Comparison of ENCODE assay signal across 23 cellular contexts in the genomic region with DNA sequence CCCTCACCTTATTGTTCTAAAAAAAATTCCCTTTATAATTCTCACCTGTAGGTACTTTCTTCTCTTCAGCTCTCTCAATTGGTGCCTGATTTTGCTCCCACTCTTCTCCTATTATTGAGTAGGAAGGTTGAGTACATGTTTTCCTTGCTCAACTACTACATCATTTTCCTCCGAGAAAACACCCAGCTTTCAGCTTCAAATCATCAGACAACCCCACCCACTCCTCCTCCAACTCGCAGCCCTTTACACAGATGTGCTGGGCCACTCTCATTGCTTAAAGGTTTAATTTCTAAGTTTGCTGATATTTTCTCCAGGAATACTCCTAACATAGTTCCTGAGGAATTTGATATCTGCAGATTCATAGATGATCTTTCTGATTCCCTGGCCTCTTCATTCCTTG.
DNase-seq lines count a peak whose midpoint lies in the region; ATAC-seq, FAIRE-seq and TF ChIP-seq lines count a peak whose summit lies in the region.
"Had no signal": no experiment of that assay in that cellular context is flagged by ENCODE, and none has a peak within 500 bp of the region (broad histone marks: within the 10 kb centered on the region; RNA-seq: fewer than 3 reads in every experiment).

No MANE protein-coding gene starts in this region.

- POLR2A ChIA-PET in H1 (lab: Charles Lee; ENCODE audit: partially characterized antibody), result no interaction called here

- H2BK12ac ChIP-seq in H1 (ENCODE audit: low read depth, low read length) (no peak overlapping the region), mesenchymal stem cell (ENCODE audit: low read length in 2 of 2) (no peak overlapping the region)

- H2BK120ac ChIP-seq in H1 (replicated peaks; ENCODE audit: low read depth, low read length), result no peak overlapping the region
- no peak overlapping the region for H2BK120ac ChIP-seq in mesenchymal stem cell (ENCODE audit: low read depth, low read length)

- H4K5ac ChIP-seq in H1 (ENCODE audit: insufficient read length, low read depth, low read length), result no peak overlapping the region

- H3K23me2 ChIP-seq in H1 (ENCODE audit: low read depth, low read length), result no peaks in the 10 kb centered on the region

- ATAC-seq in GM23338 (no peak), HG03342 (IDR thresholded peaks at IDR 0.05; ENCODE audit: unreplicated experiment) (no peak), GM18861 (IDR thresholded peaks at IDR 0.05; ENCODE audit: unreplicated experiment) (no peak)
- ATAC-seq: CD8-positive, alpha-beta T cell had no signal

- H3K4me2 ChIP-seq in GM23338 (no peak overlapping the region), H1 (ENCODE audit: insufficient read depth in 1 of 2, low read depth in 2 of 2, low read length in 2 of 2) (no peak overlapping the region), mesenchymal stem cell (ENCODE audit: low read length, poor library complexity, severe bottlenecking) (no peak overlapping the region)
- H3K4me2 ChIP-seq: BLaER1 treated with 17β-estradiol and CSF1 and Interleukin-3, amounts not matched to agents 10 nM and 100 nM had no signal

- H3K36me3 ChIP-seq in GM23338 (ENCODE audit: insufficient read depth) (no peaks in the 10 kb centered on the region), H1 (ENCODE audit: control insufficient read depth in 2 of 4, insufficient read depth in 4 of 4, low read length in 3 of 4) (no peaks in the 10 kb centered on the region), mesenchymal stem cell (ENCODE audit: control insufficient read depth in 1 of 2, insufficient read depth in 2 of 2, low read depth in 1 of 2, low read length in 2 of 2) (no peaks in the 10 kb centered on the region), stomach (no peaks in the 10 kb centered on the region)
- H3K36me3 ChIP-seq: BLaER1 treated with 17β-estradiol and CSF1 and Interleukin-3, amounts not matched to agents 10 nM and 100 nM had no signal

- H4K91ac ChIP-seq in H1 (replicated peaks; ENCODE audit: insufficient read length, low read length) (no peak overlapping the region), mesenchymal stem cell (ENCODE audit: low read length) (no peak overlapping the region)

- TF ChIP-seq POLR2A in H1 (IDR thresholded peaks at IDR 0.05; ENCODE audit: control extremely low read depth in 1 of 2, low read depth in 2 of 2, low read length in 2 of 2), result no peak
- TF ChIP-seq POLR2A in stomach (IDR thresholded peaks at IDR 0.05), result no peak

- H3K4me1 ChIP-seq in GM23338 (ENCODE audit: insufficient read depth), result no peaks in the 10 kb centered on the region
- no peaks in the 10 kb centered on the region for H3K4me1 ChIP-seq in H1 (replicated peaks in 1 of 4; ENCODE audit: control insufficient read depth in 3 of 4, insufficient read depth in 4 of 4, low read length in 3 of 4)
- H3K4me1 ChIP-seq in mesenchymal stem cell (ENCODE audit: control insufficient read depth, insufficient read depth, low read depth, low read length), result no peaks in the 10 kb centered on the region
- H3K4me1 ChIP-seq in stomach, result peaks cover 0 to 7% (median 0%) of the 10 kb centered on the region in 4 donors
- H3K4me1 ChIP-seq: Caco-2 had no signal

- FAIRE-seq in H1 (lab: Jason Lieb, UNC), result no peak
- FAIRE-seq: A204.1, GM12891 had no signal

- H3K36me3 Mint-ChIP-seq in GM23338 (ENCODE audit: low read depth), result no peaks in the 10 kb centered on the region
- H3K36me3 Mint-ChIP-seq: CD8-positive, alpha-beta T cell had no signal

- H2AFZ ChIP-seq in GM23338 (peak overlapping the region; percentile 50; the same call in 1 of the 2 replicates), H1 (ENCODE audit: low read length) (0 out of 2 replicates have a peak overlapping the region, but pooled peaks have one; percentile 28), mesenchymal stem cell (ENCODE audit: low read depth, low read length) (no peak overlapping the region)

- H2BK5ac ChIP-seq in H1 (ENCODE audit: low read depth, low read length), result no peak overlapping the region
- no peak overlapping the region for H2BK5ac ChIP-seq in mesenchymal stem cell (ENCODE audit: low read depth, low read length, poor library complexity, severe bottlenecking)

- no peak overlapping the region for H3K4me3 Mint-ChIP-seq in GM23338
- H3K4me3 Mint-ChIP-seq: B cell; CD4-positive, alpha-beta T cell; CD8-positive, alpha-beta T cell had no signal

- TF ChIP-seq EP300 in H1 (IDR thresholded peaks at IDR 0.05; ENCODE audit: borderline replicate concordance in 1 of 2, low read depth in 2 of 2, low read length in 2 of 2) (no peak), stomach (IDR thresholded peaks at IDR 0.05) (no peak)

- no peak for DNase-seq in GM23338 (ENCODE audit: low spot score)
- DNase-seq in H1 (ENCODE audit: low read depth in 1 of 2, low spot score in 2 of 2), result no peak
- no peak for DNase-seq in mesenchymal stem cell
- DNase-seq in stomach, result no peak
- no peak for DNase-seq in activated CD4-positive, alpha-beta T cell treated with anti-CD3 and anti-CD28 coated beads, Interleukin-2, amount 50 U/mL, for 48 hours
- DNase-seq: 8988T; AML-193; Caco-2; CD4-positive, alpha-beta T cell; CD8-positive, alpha-beta T cell; DMS 273 treated with DMSO at 0.1 percent for 48 hours; DMS153; DMS79; DND-41; EL; GDM1 had no signal

- H2BK15ac ChIP-seq in H1 (ENCODE audit: low read length) (no peak overlapping the region), mesenchymal stem cell (ENCODE audit: low read depth, poor library complexity, severe bottlenecking) (no peak overlapping the region)

- TF ChIP-seq CTCF in GM23338 (conservative IDR thresholded peaks at IDR 0.05; ENCODE audit: low read depth in 2 of 2), result no peak
- no peak for TF ChIP-seq CTCF in H1 (IDR thresholded peaks at IDR 0.05; ENCODE audit: control extremely low read depth in 1 of 3, insufficient read depth in 1 of 3, low read depth in 1 of 3, low read length in 3 of 3)
- no peak for TF ChIP-seq CTCF in stomach (IDR thresholded peaks at IDR 0.05)

- no peak overlapping the region for H4K8ac ChIP-seq in H1 (ENCODE audit: extremely low read depth, insufficient read depth, low read length)
- peak overlapping the region; percentile 41 for H4K8ac ChIP-seq in mesenchymal stem cell (ENCODE audit: low read length)

- TF ChIP-seq RAD21 in H1 (IDR thresholded peaks at IDR 0.05 in 1 of 2, conservative IDR thresholded peaks at IDR 0.05 in 1 of 2; ENCODE audit: low read depth in 2 of 2, low read length in 2 of 2), result no peak

- H3K4ac ChIP-seq in H1 (replicated peaks; ENCODE audit: insufficient read length, low read depth, low read length), result no peak overlapping the region
- H3K4ac ChIP-seq in mesenchymal stem cell (ENCODE audit: low read depth in 1 of 2, low read length in 2 of 2), result no peak overlapping the region

- no peaks in the 10 kb centered on the region for H3K79me1 ChIP-seq in H1 (ENCODE audit: low read depth, low read length)
- H3K79me1 ChIP-seq in mesenchymal stem cell (replicated peaks; ENCODE audit: low read length, poor library complexity, severe bottlenecking), result no peaks in the 10 kb centered on the region

- intact Hi-C loops in stomach (cut with DNase I; ENCODE audit: low total_unique reads), result no loop called here

- H3K9me3 ChIP-seq in H1 (ENCODE audit: insufficient read depth in 2 of 2, low read depth in 1 of 2, low read length in 1 of 2) (no peaks in the 10 kb centered on the region), mesenchymal stem cell (ENCODE audit: control insufficient read depth, low read length) (no peaks in the 10 kb centered on the region), stomach (no peaks in the 10 kb centered on the region)
- H3K9me3 ChIP-seq: BLaER1 treated with 17β-estradiol and CSF1 and Interleukin-3, amounts not matched to agents 10 nM and 100 nM; Caco-2 had no signal

- H3F3A ChIP-seq in GM23338 (replicated peaks; ENCODE audit: low read depth), result no peaks in the 10 kb centered on the region

- H3K56ac ChIP-seq in H1 (replicated peaks; ENCODE audit: insufficient read length, low read depth, low read length), result no peak overlapping the region

- H3K4me1 Mint-ChIP-seq in GM23338, result peaks cover 5% of the 10 kb centered on the region

- H3K18ac ChIP-seq in H1 (ENCODE audit: extremely low read depth, low read length), result no peak overlapping the region
- H3K18ac ChIP-seq in mesenchymal stem cell (ENCODE audit: low read depth in 1 of 2, low read length in 2 of 2), result no peak overlapping the region

- H3K14ac ChIP-seq in H1 (ENCODE audit: insufficient read length) (no peak overlapping the region), mesenchymal stem cell (ENCODE audit: low read length in 2 of 2) (no peak overlapping the region)

- H3K27me3 ChIP-seq in GM23338 (ENCODE audit: insufficient read depth) (no peaks in the 10 kb centered on the region), H1 (replicated peaks in 1 of 4; ENCODE audit: control insufficient read depth in 3 of 4, extremely low read depth in 1 of 4, insufficient read depth in 3 of 4, low read length in 3 of 4) (no peaks in the 10 kb centered on the region), mesenchymal stem cell (ENCODE audit: control insufficient read depth in 1 of 2, insufficient read depth in 1 of 2, low read length in 2 of 2) (no peaks in the 10 kb centered on the region), stomach (no peaks in the 10 kb centered on the region)

- no peak overlapping the region for H3K27ac ChIP-seq in GM23338 (ENCODE audit: low read depth)
- H3K27ac ChIP-seq in H1 (ENCODE audit: low read depth, low read length), result no peak overlapping the region
- H3K27ac ChIP-seq in mesenchymal stem cell (ENCODE audit: low read length, poor library complexity, severe bottlenecking), result no peak overlapping the region
- peak overlapping the region in 1 of 5 donors; percentile 37 for H3K27ac ChIP-seq in stomach
- H3K27ac ChIP-seq: BLaER1 treated with 17β-estradiol and CSF1 and Interleukin-3, amounts not matched to agents 10 nM and 100 nM; C4-2B had no signal

- H2AK5ac ChIP-seq in H1 (ENCODE audit: low read depth, low read length), result no peak overlapping the region
- no peak overlapping the region for H2AK5ac ChIP-seq in mesenchymal stem cell (ENCODE audit: low read length, severe bottlenecking)

- no peaks in the 10 kb centered on the region for H3K27me3 Mint-ChIP-seq in GM23338 (ENCODE audit: insufficient read depth, low read depth, poor library complexity)

- H3K27ac Mint-ChIP-seq in GM23338, result no peak overlapping the region
- H3K27ac Mint-ChIP-seq: B cell; CD4-positive, alpha-beta T cell; CD8-positive, alpha-beta T cell had no signal

- 0 out of 2 replicates have a peak, but pooled peaks cover 7% of the 10 kb centered on the region for H3K9me2 ChIP-seq in GM23338 (ENCODE audit: insufficient read depth)

- no peak overlapping the region for H2BK20ac ChIP-seq in H1 (ENCODE audit: low read length)

- H3K23ac ChIP-seq in H1 (ENCODE audit: insufficient read length) (no peak overlapping the region), mesenchymal stem cell (ENCODE audit: low read length in 2 of 2) (no peak overlapping the region)

- no peak overlapping the region for H3K4me3 ChIP-seq in GM23338
- H3K4me3 ChIP-seq in H1 (ENCODE audit: extremely low read depth in 1 of 4, insufficient read depth in 2 of 4, low read depth in 3 of 4, low read length in 4 of 4), result no peak overlapping the region
- H3K4me3 ChIP-seq in mesenchymal stem cell (ENCODE audit: insufficient read depth in 1 of 2, low read depth in 1 of 2, low read length in 2 of 2), result no peak overlapping the region
- no peak overlapping the region for H3K4me3 ChIP-seq in stomach
- H3K4me3 ChIP-seq: BLaER1 treated with 17β-estradiol and CSF1 and Interleukin-3, amounts not matched to agents 10 nM and 100 nM had no signal

- H3K79me2 ChIP-seq in GM23338 (replicated peaks; ENCODE audit: insufficient read depth) (no peaks in the 10 kb centered on the region), H1 (ENCODE audit: control insufficient read depth in 1 of 2, insufficient read depth in 2 of 2, low read length in 2 of 2) (no peaks in the 10 kb centered on the region)

- H4K20me1 ChIP-seq in GM23338 (replicated peaks; ENCODE audit: insufficient read depth) (no peaks in the 10 kb centered on the region), H1 (replicated peaks in 1 of 2; ENCODE audit: control insufficient read depth in 1 of 2, insufficient read depth in 2 of 2, low read length in 2 of 2) (no peaks in the 10 kb centered on the region)

- H3K9ac ChIP-seq in H1 (replicated peaks in 1 of 4; ENCODE audit: extremely low read depth in 1 of 4, low read depth in 3 of 4, low read length in 3 of 4) (no peak overlapping the region), mesenchymal stem cell (ENCODE audit: low read length) (no peak overlapping the region)
- H3K9ac ChIP-seq: BLaER1 treated with 17β-estradiol and CSF1 and Interleukin-3, amounts not matched to agents 10 nM and 100 nM had no signal

- CTCF ChIA-PET in H1 (lab: Charles Lee; ENCODE audit: partially characterized antibody), result no interaction called here

- whole genome bisulfite sequencing in H1 (ENCODE audit: extremely low coverage in 1 of 2, insufficient coverage in 1 of 2, insufficient read length in 1 of 2, insufficient replicate concordance in 2 of 2, low coverage in 1 of 2, low lambda C conversion rate in 2 of 2, missing lambda C conversion rate in 1 of 2), 2 experiments, result 91% methylated on average over 2 of the region's 2 CpGs; no CpG with 5 or more reads in 1 of the 2 experiments
- 100% methylated on average over 1 of the region's 2 CpGs for WGBS in mesenchymal stem cell
- 84 to 94% (median 87%) methylated on average over 2 of the region's 2 CpGs for WGBS in stomach, 5 donors

- no peaks in the 10 kb centered on the region for H3K9me3 Mint-ChIP-seq in GM23338
- H3K9me3 Mint-ChIP-seq: CD4-positive, alpha-beta T cell; CD8-positive, alpha-beta T cell had no signal
